12 cellular contexts compared by ENCODE assay signal in the genomic region with DNA sequence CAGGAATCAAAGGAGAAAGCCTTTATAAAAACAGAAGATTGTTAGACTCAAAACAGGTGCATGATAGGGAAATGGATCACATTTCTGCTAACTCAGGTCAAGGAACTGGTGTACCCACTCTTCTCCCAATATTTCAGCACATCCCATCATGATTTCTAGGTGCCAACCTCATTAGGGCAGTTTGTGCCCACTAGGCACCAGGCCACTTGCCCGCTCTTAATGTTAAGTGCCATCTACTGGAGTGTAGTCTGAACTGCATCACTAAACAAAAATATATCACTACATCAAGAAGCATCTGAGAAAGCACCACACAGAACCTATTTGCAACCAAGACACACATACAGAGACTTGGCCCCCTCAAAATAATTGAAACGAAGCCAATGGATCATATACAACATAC.
DNase-seq lines count a peak whose midpoint lies in the region; ATAC-seq, FAIRE-seq and TF ChIP-seq lines count a peak whose summit lies in the region.
"Had no signal": no experiment of that assay in that cellular context is flagged by ENCODE, and none has a peak within 500 bp of the region (broad histone marks: within the 10 kb centered on the region; RNA-seq: fewer than 3 reads in every experiment).

No MANE protein-coding gene starts in this region.

- DNase-seq in GM10248 (ENCODE audit: extremely low spot score): no peak
- no peak for DNase-seq in keratinocyte (ENCODE audit: low read depth, low spot score)
- DNase-seq in T-helper 17 cell: no peak
- DNase-seq in stimulated activated naive CD8-positive, alpha-beta T cell treated with anti-CD3 and anti-CD28 coated beads, Interleukin-15, Interleukin-2, amounts not matched to agents 100 U/mL and 50 U/mL, for 24 hours: no peak
- DNase-seq in NCI-H187 treated with DMSO at 0.1 percent for 48 hours (lab: John Stamatoyannopoulos, UW): no peak
- DNase-seq: activated T-cell treated with anti-CD3 and anti-CD28 coated beads, Interleukin-2, amount 50 U/mL, for 24 hours; NCI-H2029; T-helper 2 cell had no signal

- H3K27ac Mint-ChIP-seq in T-helper 17 cell: no peak overlapping the region
- H3K27ac Mint-ChIP-seq: activated T-cell treated with anti-CD3 and anti-CD28 coated beads, Interleukin-2, amount 50 U/mL, for 24 hours; progenitor cell of endocrine pancreas had no signal

- H3K4me2 ChIP-seq in keratinocyte (ENCODE audit: control insufficient read depth, extremely low read depth, insufficient read depth, low read depth, low read length): no peak overlapping the region

- POLR2A ChIA-PET in GM10248 (lab: Yijun Ruan, JAX): no interaction called here

- CTCF ChIA-PET in GM10248 (lab: Yijun Ruan, JAX): interaction anchor here (2.2 kb wide), 1 partner anchor 1050 kb away, joined by 5 read pairs; no protein-coding TSS in a partner anchor

- H2AFZ ChIP-seq in keratinocyte (ENCODE audit: control insufficient read depth, low read length): no peak overlapping the region

- H3K9me1 ChIP-seq in keratinocyte (ENCODE audit: control insufficient read depth, extremely low read depth, insufficient read depth, low read length): no peaks in the 10 kb centered on the region

- dilution Hi-C loops in keratinocyte (cut with MboI; ENCODE audit: extremely low pct_ligation_motif_present, low sequenced_read_pairs): no loop called here

- no peaks in the 10 kb centered on the region for H3K36me3 ChIP-seq in keratinocyte (ENCODE audit: control insufficient read depth in 2 of 2, extremely low read depth in 1 of 2, insufficient read depth in 2 of 2, low read length in 2 of 2)

- no peak overlapping the region for H3K9ac ChIP-seq in keratinocyte (ENCODE audit: control insufficient read depth, extremely low read depth, insufficient read depth, low read length)

- H3K27ac ChIP-seq in keratinocyte (ENCODE audit: control insufficient read depth, insufficient read depth, low read length): no peak overlapping the region

- H3K4me3 ChIP-seq in WI38 (ENCODE audit: low read depth, low read length): no peak overlapping the region
- H3K4me3 ChIP-seq in keratinocyte (ENCODE audit: control insufficient read depth in 2 of 3, extremely low read depth in 1 of 3, insufficient read depth in 2 of 3, low read depth in 1 of 3, low read length in 3 of 3): no peak overlapping the region

- no peaks in the 10 kb centered on the region for H3K4me1 Mint-ChIP-seq in T-helper 17 cell

- no peaks in the 10 kb centered on the region for H4K20me1 ChIP-seq in keratinocyte (ENCODE audit: control insufficient read depth, extremely low read depth, insufficient read depth, low read length)

- no peaks in the 10 kb centered on the region for H3K36me3 Mint-ChIP-seq in T-helper 17 cell (ENCODE audit: low read depth)

- FAIRE-seq in keratinocyte (lab: Jason Lieb, UNC): no peak

- no peaks in the 10 kb centered on the region for H3K79me2 ChIP-seq in keratinocyte (ENCODE audit: control insufficient read depth, insufficient read depth, low read length)

- no peaks in the 10 kb centered on the region for H3K4me1 ChIP-seq in keratinocyte (ENCODE audit: control insufficient read depth, extremely low read depth, insufficient read depth, low read length)

- no peaks in the 10 kb centered on the region for H3K27me3 ChIP-seq in keratinocyte (ENCODE audit: control insufficient read depth, extremely low read depth, insufficient read depth, low read length)

- H3K4me3 Mint-ChIP-seq in T-helper 17 cell: no peak overlapping the region
- H3K4me3 Mint-ChIP-seq: activated T-cell treated with anti-CD3 and anti-CD28 coated beads, Interleukin-2, amount 50 U/mL, for 24 hours had no signal

- ATAC-seq in HG03175 (IDR thresholded peaks at IDR 0.05; ENCODE audit: unreplicated experiment) (peak; percentile 51), T-helper 17 cell (no peak), HG02588 (IDR thresholded peaks at IDR 0.05; ENCODE audit: unreplicated experiment) (no peak)
- ATAC-seq in stimulated activated naive CD8-positive, alpha-beta T cell treated with anti-CD3 and anti-CD28 coated beads, Interleukin-15, Interleukin-2, amounts not matched to agents 100 U/mL and 50 U/mL, for 24 hours: no peak

- H3K9me3 ChIP-seq in keratinocyte (ENCODE audit: control insufficient read depth, low read depth, low read length) (no peaks in the 10 kb centered on the region), T-helper 17 cell (ENCODE audit: control insufficient read depth, low read length, poor library complexity, severe bottlenecking) (no peaks in the 10 kb centered on the region)

- no peaks in the 10 kb centered on the region for H3K27me3 Mint-ChIP-seq in T-helper 17 cell
- H3K27me3 Mint-ChIP-seq: activated T-cell treated with anti-CD3 and anti-CD28 coated beads, Interleukin-2, amount 50 U/mL, for 24 hours; progenitor cell of endocrine pancreas had no signal

- TF ChIP-seq CTCF in GM10248 (IDR thresholded peaks at IDR 0.05; ENCODE audit: control extremely low read depth, extremely low read depth, low read depth, missing control alignments) (peak; percentile 36), WI38 (IDR thresholded peaks at IDR 0.05; ENCODE audit: low read depth, low read length) (peak; percentile 31; the same call in 1 of the 2 replicates), keratinocyte (optimal IDR thresholded peaks at IDR 0.05 in 1 of 3, IDR thresholded peaks at IDR 0.05 in 1 of 3, conservative IDR thresholded peaks at IDR 0.05 in 1 of 3; ENCODE audit: extremely low read depth in 1 of 3, insufficient read depth in 2 of 3, low read length in 3 of 3) (peak; percentile 35 to 49 (median 49))
